3 cellular contexts compared by ENCODE assay signal in the genomic region with DNA sequence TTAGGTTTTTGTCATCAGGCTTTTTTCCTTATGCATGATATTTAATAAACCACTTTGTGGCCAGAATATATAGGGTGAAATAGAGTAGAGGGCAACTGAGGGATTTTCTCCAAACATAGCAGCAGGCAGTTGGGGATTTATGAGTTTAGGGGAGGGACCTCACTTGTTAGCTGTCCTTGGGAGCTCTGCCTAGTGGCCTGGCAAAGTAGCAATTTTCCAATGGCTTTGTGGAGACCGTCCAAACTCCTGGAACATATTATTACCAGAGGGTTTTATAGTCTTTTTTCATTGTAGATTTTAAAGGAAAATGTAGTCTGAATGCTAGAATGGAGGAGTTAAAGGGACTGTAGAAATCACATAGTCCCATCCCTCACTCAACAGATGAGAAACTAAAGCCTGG.
TF ChIP-seq lines count a peak whose summit lies in the region.

No MANE protein-coding gene starts in this region.

TF ChIP-seq in liver, 16 proteins besides CTCF, POLR2A, EP300 and RAD21:
- TF ChIP-seq NR2F2 (IDR thresholded peaks at IDR 0.05), result no peak
- TF ChIP-seq, protein P1, sequence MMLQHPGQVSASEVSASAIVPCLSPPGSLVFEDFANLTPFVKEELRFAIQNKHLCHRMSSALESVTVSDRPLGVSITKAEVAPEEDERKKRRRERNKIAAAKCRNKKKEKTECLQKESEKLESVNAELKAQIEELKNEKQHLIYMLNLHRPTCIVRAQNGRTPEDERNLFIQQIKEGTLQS (IDR thresholded peaks at IDR 0.05), result no peak
- TF ChIP-seq, protein P2, sequence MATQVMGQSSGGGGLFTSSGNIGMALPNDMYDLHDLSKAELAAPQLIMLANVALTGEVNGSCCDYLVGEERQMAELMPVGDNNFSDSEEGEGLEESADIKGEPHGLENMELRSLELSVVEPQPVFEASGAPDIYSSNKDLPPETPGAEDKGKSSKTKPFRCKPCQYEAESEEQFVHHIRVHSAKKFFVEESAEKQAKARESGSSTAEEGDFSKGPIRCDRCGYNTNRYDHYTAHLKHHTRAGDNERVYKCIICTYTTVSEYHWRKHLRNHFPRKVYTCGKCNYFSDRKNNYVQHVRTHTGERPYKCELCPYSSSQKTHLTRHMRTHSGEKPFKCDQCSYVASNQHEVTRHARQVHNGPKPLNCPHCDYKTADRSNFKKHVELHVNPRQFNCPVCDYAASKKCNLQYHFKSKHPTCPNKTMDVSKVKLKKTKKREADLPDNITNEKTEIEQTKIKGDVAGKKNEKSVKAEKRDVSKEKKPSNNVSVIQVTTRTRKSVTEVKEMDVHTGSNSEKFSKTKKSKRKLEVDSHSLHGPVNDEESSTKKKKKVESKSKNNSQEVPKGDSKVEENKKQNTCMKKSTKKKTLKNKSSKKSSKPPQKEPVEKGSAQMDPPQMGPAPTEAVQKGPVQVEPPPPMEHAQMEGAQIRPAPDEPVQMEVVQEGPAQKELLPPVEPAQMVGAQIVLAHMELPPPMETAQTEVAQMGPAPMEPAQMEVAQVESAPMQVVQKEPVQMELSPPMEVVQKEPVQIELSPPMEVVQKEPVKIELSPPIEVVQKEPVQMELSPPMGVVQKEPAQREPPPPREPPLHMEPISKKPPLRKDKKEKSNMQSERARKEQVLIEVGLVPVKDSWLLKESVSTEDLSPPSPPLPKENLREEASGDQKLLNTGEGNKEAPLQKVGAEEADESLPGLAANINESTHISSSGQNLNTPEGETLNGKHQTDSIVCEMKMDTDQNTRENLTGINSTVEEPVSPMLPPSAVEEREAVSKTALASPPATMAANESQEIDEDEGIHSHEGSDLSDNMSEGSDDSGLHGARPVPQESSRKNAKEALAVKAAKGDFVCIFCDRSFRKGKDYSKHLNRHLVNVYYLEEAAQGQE (IDR thresholded peaks at IDR 0.05), result no peak
- TF ChIP-seq JUND (IDR thresholded peaks at IDR 0.05), result no peak
- TF ChIP-seq, protein P3, sequence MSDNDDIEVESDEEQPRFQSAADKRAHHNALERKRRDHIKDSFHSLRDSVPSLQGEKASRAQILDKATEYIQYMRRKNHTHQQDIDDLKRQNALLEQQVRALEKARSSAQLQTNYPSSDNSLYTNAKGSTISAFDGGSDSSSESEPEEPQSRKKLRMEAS (IDR thresholded peaks at IDR 0.05), result peak; percentile 36
- no peak for TF ChIP-seq FOXA2 (IDR thresholded peaks at IDR 0.05)
- TF ChIP-seq, protein P4, sequence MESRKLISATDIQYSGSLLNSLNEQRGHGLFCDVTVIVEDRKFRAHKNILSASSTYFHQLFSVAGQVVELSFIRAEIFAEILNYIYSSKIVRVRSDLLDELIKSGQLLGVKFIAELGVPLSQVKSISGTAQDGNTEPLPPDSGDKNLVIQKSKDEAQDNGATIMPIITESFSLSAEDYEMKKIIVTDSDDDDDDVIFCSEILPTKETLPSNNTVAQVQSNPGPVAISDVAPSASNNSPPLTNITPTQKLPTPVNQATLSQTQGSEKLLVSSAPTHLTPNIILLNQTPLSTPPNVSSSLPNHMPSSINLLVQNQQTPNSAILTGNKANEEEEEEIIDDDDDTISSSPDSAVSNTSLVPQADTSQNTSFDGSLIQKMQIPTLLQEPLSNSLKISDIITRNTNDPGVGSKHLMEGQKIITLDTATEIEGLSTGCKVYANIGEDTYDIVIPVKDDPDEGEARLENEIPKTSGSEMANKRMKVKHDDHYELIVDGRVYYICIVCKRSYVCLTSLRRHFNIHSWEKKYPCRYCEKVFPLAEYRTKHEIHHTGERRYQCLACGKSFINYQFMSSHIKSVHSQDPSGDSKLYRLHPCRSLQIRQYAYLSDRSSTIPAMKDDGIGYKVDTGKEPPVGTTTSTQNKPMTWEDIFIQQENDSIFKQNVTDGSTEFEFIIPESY (IDR thresholded peaks at IDR 0.05), result no peak
- TF ChIP-seq SP1 (IDR thresholded peaks at IDR 0.05), result no peak
- no peak for TF ChIP-seq TAF1 (conservative IDR thresholded peaks at IDR 0.05)
- TF ChIP-seq EGR1 (IDR thresholded peaks at IDR 0.05; ENCODE audit: low read depth in 2 of 2), result no peak
- TF ChIP-seq GABPA (IDR thresholded peaks at IDR 0.05 in 1 of 2, conservative IDR thresholded peaks at IDR 0.05 in 1 of 2), result no peak
- TF ChIP-seq FOXA1 (IDR thresholded peaks at IDR 0.05), result no peak
- TF ChIP-seq RXRA (IDR thresholded peaks at IDR 0.05), result peak; percentile 26 to 67
- peak; percentile 59 for TF ChIP-seq YY1 (IDR thresholded peaks at IDR 0.05)
- no peak for TF ChIP-seq HNF4G (IDR thresholded peaks at IDR 0.05)
- TF ChIP-seq HNF4A (conservative IDR thresholded peaks at IDR 0.05), result peak; percentile 21 to 47
TF ChIP-seq in liver: peak in this region for 4.

TF ChIP-seq in HepG2, 621 proteins besides CTCF, POLR2A, EP300 and RAD21:
- TF ChIP-seq NR2F2 (IDR thresholded peaks at IDR 0.05; ENCODE audit: borderline replicate concordance, low read depth) (no peak), FOXJ3 (CRISPR knock-in tag; IDR thresholded peaks at IDR 0.05; ENCODE audit: borderline replicate concordance) (no peak), ZNF296 (CRISPR knock-in tag; conservative IDR thresholded peaks at IDR 0.05) (no peak), REL (CRISPR knock-in tag; conservative IDR thresholded peaks at IDR 0.05) (no peak), SOX5 (CRISPR knock-in tag; IDR thresholded peaks at IDR 0.05; ENCODE audit: borderline replicate concordance) (no peak), ZNF607 (CRISPR knock-in tag; IDR thresholded peaks at IDR 0.05; ENCODE audit: borderline replicate concordance) (no peak), BHLHE40 (IDR thresholded peaks at IDR 0.05; ENCODE audit: low read length) (no peak), ZNF567 (CRISPR knock-in tag; IDR thresholded peaks at IDR 0.05; ENCODE audit: borderline replicate concordance) (no peak), PAF1 (CRISPR knock-in tag; IDR thresholded peaks at IDR 0.05) (no peak)
- TF ChIP-seq, protein P5, sequence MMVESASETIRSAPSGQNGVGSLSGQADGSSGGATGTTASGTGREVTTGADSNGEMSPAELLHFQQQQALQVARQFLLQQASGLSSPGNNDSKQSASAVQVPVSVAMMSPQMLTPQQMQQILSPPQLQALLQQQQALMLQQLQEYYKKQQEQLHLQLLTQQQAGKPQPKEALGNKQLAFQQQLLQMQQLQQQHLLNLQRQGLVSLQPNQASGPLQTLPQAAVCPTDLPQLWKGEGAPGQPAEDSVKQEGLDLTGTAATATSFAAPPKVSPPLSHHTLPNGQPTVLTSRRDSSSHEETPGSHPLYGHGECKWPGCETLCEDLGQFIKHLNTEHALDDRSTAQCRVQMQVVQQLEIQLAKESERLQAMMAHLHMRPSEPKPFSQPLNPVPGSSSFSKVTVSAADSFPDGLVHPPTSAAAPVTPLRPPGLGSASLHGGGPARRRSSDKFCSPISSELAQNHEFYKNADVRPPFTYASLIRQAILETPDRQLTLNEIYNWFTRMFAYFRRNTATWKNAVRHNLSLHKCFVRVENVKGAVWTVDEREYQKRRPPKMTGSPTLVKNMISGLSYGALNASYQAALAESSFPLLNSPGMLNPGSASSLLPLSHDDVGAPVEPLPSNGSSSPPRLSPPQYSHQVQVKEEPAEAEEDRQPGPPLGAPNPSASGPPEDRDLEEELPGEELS (CRISPR knock-in tag; IDR thresholded peaks at IDR 0.05), result no peak
- TF ChIP-seq, protein P6, sequence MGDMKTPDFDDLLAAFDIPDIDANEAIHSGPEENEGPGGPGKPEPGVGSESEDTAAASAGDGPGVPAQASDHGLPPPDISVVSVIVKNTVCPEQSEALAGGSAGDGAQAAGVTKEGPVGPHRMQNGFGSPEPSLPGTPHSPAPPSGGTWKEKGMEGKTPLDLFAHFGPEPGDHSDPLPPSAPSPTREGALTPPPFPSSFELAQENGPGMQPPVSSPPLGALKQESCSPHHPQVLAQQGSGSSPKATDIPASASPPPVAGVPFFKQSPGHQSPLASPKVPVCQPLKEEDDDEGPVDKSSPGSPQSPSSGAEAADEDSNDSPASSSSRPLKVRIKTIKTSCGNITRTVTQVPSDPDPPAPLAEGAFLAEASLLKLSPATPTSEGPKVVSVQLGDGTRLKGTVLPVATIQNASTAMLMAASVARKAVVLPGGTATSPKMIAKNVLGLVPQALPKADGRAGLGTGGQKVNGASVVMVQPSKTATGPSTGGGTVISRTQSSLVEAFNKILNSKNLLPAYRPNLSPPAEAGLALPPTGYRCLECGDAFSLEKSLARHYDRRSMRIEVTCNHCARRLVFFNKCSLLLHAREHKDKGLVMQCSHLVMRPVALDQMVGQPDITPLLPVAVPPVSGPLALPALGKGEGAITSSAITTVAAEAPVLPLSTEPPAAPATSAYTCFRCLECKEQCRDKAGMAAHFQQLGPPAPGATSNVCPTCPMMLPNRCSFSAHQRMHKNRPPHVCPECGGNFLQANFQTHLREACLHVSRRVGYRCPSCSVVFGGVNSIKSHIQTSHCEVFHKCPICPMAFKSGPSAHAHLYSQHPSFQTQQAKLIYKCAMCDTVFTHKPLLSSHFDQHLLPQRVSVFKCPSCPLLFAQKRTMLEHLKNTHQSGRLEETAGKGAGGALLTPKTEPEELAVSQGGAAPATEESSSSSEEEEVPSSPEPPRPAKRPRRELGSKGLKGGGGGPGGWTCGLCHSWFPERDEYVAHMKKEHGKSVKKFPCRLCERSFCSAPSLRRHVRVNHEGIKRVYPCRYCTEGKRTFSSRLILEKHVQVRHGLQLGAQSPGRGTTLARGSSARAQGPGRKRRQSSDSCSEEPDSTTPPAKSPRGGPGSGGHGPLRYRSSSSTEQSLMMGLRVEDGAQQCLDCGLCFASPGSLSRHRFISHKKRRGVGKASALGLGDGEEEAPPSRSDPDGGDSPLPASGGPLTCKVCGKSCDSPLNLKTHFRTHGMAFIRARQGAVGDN (CRISPR knock-in tag; IDR thresholded peaks at IDR 0.05), result no peak
- TF ChIP-seq, protein P7, sequence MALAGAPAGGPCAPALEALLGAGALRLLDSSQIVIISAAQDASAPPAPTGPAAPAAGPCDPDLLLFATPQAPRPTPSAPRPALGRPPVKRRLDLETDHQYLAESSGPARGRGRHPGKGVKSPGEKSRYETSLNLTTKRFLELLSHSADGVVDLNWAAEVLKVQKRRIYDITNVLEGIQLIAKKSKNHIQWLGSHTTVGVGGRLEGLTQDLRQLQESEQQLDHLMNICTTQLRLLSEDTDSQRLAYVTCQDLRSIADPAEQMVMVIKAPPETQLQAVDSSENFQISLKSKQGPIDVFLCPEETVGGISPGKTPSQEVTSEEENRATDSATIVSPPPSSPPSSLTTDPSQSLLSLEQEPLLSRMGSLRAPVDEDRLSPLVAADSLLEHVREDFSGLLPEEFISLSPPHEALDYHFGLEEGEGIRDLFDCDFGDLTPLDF (CRISPR knock-in tag; IDR thresholded peaks at IDR 0.05), result no peak

TF ChIP-seq in HEK293T, 16 proteins besides CTCF, POLR2A, EP300 and RAD21:
- TF ChIP-seq ARNT (IDR thresholded peaks at IDR 0.05) (no peak), BHLHE40 (IDR thresholded peaks at IDR 0.05; ENCODE audit: borderline replicate concordance) (no peak), CTBP1 (IDR thresholded peaks at IDR 0.05; ENCODE audit: borderline replicate concordance) (no peak), FOXK2 (IDR thresholded peaks at IDR 0.05) (no peak), NFRKB (IDR thresholded peaks at IDR 0.05) (no peak), FOXA1 (IDR thresholded peaks at IDR 0.05) (no peak), SP1 (IDR thresholded peaks at IDR 0.05) (no peak), FOXM1 (IDR thresholded peaks at IDR 0.05; ENCODE audit: borderline replicate concordance) (no peak), L3MBTL2 (conservative IDR thresholded peaks at IDR 0.05) (no peak), ZNF384 (IDR thresholded peaks at IDR 0.05) (no peak)
